Comparison of ENCODE assay signal across 13 cellular contexts in genomic region chr4:18440527-18441215, GRCh38.
"Had no signal": no experiment of that assay in that cellular context is flagged by ENCODE, and none has a peak within 500 bp of the region (broad histone marks: within the 10 kb centered on the region; RNA-seq: fewer than 3 reads in every experiment).

No MANE protein-coding gene starts in this region.

- H3K27ac ChIP-seq: stomach, thoracic aorta had no signal

- H3K9me3 ChIP-seq: thoracic aorta had no signal

- H3K4me3 ChIP-seq: heart left ventricle, stomach, thoracic aorta had no signal

- H3K4me1 ChIP-seq: stomach had no signal

- ATAC-seq: activated CD4-positive, alpha-beta T cell treated with anti-CD3 and anti-CD28 coated beads for 36 hours; activated CD8-positive, alpha-beta T cell treated with anti-CD3 and anti-CD28 coated beads for 36 hours; heart left ventricle; left ventricle myocardium superior had no signal

- H3K36me3 ChIP-seq: heart left ventricle, stomach, thoracic aorta had no signal

- DNase-seq: activated CD4-positive, alpha-beta T cell treated with anti-CD3 and anti-CD28 coated beads for 36 hours; activated CD8-positive, alpha-beta T cell treated with anti-CD3 and anti-CD28 coated beads for 36 hours; activated naive CD4-positive, alpha-beta T cell; foreskin melanocyte; heart left ventricle; kidney; left ventricle myocardium superior; mesendoderm; retina; stimulated activated CD4-positive, alpha-beta T cell treated with anti-CD3 and anti-CD28 coated beads, Interleukin-4, amount 100 ng/mL, for 4 hours; stomach; T-helper 9 cell had no signal

- H3K27me3 ChIP-seq: heart left ventricle, stomach had no signal
